30 cellular contexts compared by ENCODE assay signal in genomic region chr17:57705921-57706695, GRCh38. TPM values are rescaled to one million over a fixed set of nuclear protein-coding genes. Genes with fewer than 3 reads are reported as not detected.
DNase-seq lines count a peak whose midpoint lies in the region; ATAC-seq and TF ChIP-seq lines count a peak whose summit lies in the region.
"Had no signal": no experiment of that assay in that cellular context is flagged by ENCODE, and none has a peak within 500 bp of the region (broad histone marks: within the 10 kb centered on the region; RNA-seq: fewer than 3 reads in every experiment).

No MANE protein-coding gene starts in this region.

- TF ChIP-seq POLR2A in spleen (IDR thresholded peaks at IDR 0.05) = no peak

- H3K27me3 Mint-ChIP-seq in activated naive CD8-positive, alpha-beta T cell treated with anti-CD3 and anti-CD28 coated beads, Interleukin-2, amount 50 U/mL, for 24 hours = no peaks in the 10 kb centered on the region
- no peaks in the 10 kb centered on the region for H3K27me3 Mint-ChIP-seq in activated naive CD8-positive, alpha-beta T cell treated with anti-CD3 and anti-CD28 coated beads for 36 hours
- H3K27me3 Mint-ChIP-seq in nephron progenitor cell (ENCODE audit: low read depth, poor library complexity) (peaks cover 2% of the 10 kb centered on the region), type B pancreatic cell (peaks cover 6% of the 10 kb centered on the region)

- H3K9me3 ChIP-seq in spleen = peaks cover 0 to 9% (median 5%) of the 10 kb centered on the region in 8 donors
- H3K9me3 ChIP-seq: BE2C, lower lobe of right lung, neutrophil, psoas muscle, SJSA1, upper lobe of left lung had no signal

- peak; percentile 49 for ATAC-seq in activated naive CD8-positive, alpha-beta T cell treated with anti-CD3 and anti-CD28 coated beads, Interleukin-2, amount 50 U/mL, for 24 hours
- ATAC-seq: lower lobe of right lung, psoas muscle had no signal

- H3K4me3 Mint-ChIP-seq in activated naive CD8-positive, alpha-beta T cell treated with anti-CD3 and anti-CD28 coated beads, Interleukin-2, amount 50 U/mL, for 24 hours = no peak overlapping the region
- H3K4me3 Mint-ChIP-seq in activated naive CD8-positive, alpha-beta T cell treated with anti-CD3 and anti-CD28 coated beads for 36 hours = no peak overlapping the region
- peak overlapping the region; percentile 23 for H3K4me3 Mint-ChIP-seq in nephron progenitor cell
- no peak overlapping the region for H3K4me3 Mint-ChIP-seq in type B pancreatic cell

- no peaks in the 10 kb centered on the region for H3K27me3 ChIP-seq in spleen (replicated peaks in 1 of 7)
- H3K27me3 ChIP-seq: BE2C, upper lobe of left lung had no signal

- H3K36me3 ChIP-seq in spleen = no peaks in the 10 kb centered on the region
- H3K36me3 ChIP-seq: BE2C, lower lobe of right lung, neutrophil, SJSA1, upper lobe of left lung had no signal

- H3K27ac Mint-ChIP-seq in activated naive CD8-positive, alpha-beta T cell treated with anti-CD3 and anti-CD28 coated beads, Interleukin-2, amount 50 U/mL, for 24 hours = no peak overlapping the region
- no peak overlapping the region for H3K27ac Mint-ChIP-seq in activated naive CD8-positive, alpha-beta T cell treated with anti-CD3 and anti-CD28 coated beads for 36 hours
- H3K27ac Mint-ChIP-seq in nephron progenitor cell (peak overlapping the region; percentile 40), type B pancreatic cell (peak overlapping the region; percentile 5)

- peaks cover 8% of the 10 kb centered on the region for H3K9me3 Mint-ChIP-seq in activated naive CD8-positive, alpha-beta T cell treated with anti-CD3 and anti-CD28 coated beads, Interleukin-2, amount 50 U/mL, for 24 hours
- no peaks in the 10 kb centered on the region for H3K9me3 Mint-ChIP-seq in activated naive CD8-positive, alpha-beta T cell treated with anti-CD3 and anti-CD28 coated beads for 36 hours
- H3K9me3 Mint-ChIP-seq in nephron progenitor cell (peaks cover 5% of the 10 kb centered on the region), type B pancreatic cell (no peaks in the 10 kb centered on the region)

- H3K4me1 ChIP-seq in spleen = peaks cover 0 to 16% (median 9%) of the 10 kb centered on the region in 6 donors
- H3K4me1 ChIP-seq: lower lobe of right lung, SJSA1, upper lobe of left lung had no signal

- 69 to 76% (median 75%) methylated on average over 12 of the region's 12 CpGs for WGBS in spleen, 5 donors

- H3K36me3 Mint-ChIP-seq in activated naive CD8-positive, alpha-beta T cell treated with anti-CD3 and anti-CD28 coated beads, Interleukin-2, amount 50 U/mL, for 24 hours (ENCODE audit: low read depth) = no peaks in the 10 kb centered on the region
- H3K36me3 Mint-ChIP-seq in activated naive CD8-positive, alpha-beta T cell treated with anti-CD3 and anti-CD28 coated beads for 36 hours = no peaks in the 10 kb centered on the region
- H3K36me3 Mint-ChIP-seq in nephron progenitor cell (ENCODE audit: low read depth) (peaks cover 4% of the 10 kb centered on the region), type B pancreatic cell (no peaks in the 10 kb centered on the region)

- TF ChIP-seq CTCF in epithelial cell of esophagus (IDR thresholded peaks at IDR 0.05; ENCODE audit: insufficient read depth, low read depth, low read length, missing control alignments) (no peak), nephron progenitor cell (IDR thresholded peaks at IDR 0.05) (no peak), type B pancreatic cell (conservative IDR thresholded peaks at IDR 0.05) (no peak), spleen (IDR thresholded peaks at IDR 0.05 in 8 of 11, conservative IDR thresholded peaks at IDR 0.05 in 3 of 11) (no peak)

- intact Hi-C loops in spleen (cut with DNase I; ENCODE audit: low total_unique reads) = no loop called here

- DNase-seq in activated naive CD8-positive, alpha-beta T cell treated with anti-CD3 and anti-CD28 coated beads, Interleukin-2, amount 50 U/mL, for 24 hours = no peak
- DNase-seq in activated naive CD8-positive, alpha-beta T cell treated with anti-CD3 and anti-CD28 coated beads for 36 hours = no peak
- DNase-seq in epithelial cell of esophagus (ENCODE audit: low read depth) (peak; percentile 57), nephron progenitor cell (no peak), type B pancreatic cell (ENCODE audit: extremely low spot score, unreplicated experiment) (no peak), spleen (no peak), NCI-H1092 treated with DMSO at 0.1 percent for 48 hours (lab: John Stamatoyannopoulos, UW) (no peak)
- no peak for DNase-seq in central memory CD4-positive, alpha-beta T cell
- DNase-seq: ACHN; activated CD4-positive, alpha-beta T cell treated with anti-CD3 and anti-CD28 coated beads, Interleukin-2, amount 50 U/mL, for 48 hours; activated T-cell treated with anti-CD3 and anti-CD28 coated beads for 4 hours; amniotic stem cell; BE2C; IMR-90; kidney glomerular epithelial cell; lower lobe of right lung; NCI-H1092; NCI-H187 treated with DMSO at 0.1 percent for 48 hours; NCI-H345; NCI-H748 treated with DMSO at 0.1 percent for 48 hours; psoas muscle; RPMI8226; T-helper 1 cell had no signal

- peaks cover 13% of the 10 kb centered on the region for H3K4me1 Mint-ChIP-seq in activated naive CD8-positive, alpha-beta T cell treated with anti-CD3 and anti-CD28 coated beads, Interleukin-2, amount 50 U/mL, for 24 hours
- peaks cover 10% of the 10 kb centered on the region for H3K4me1 Mint-ChIP-seq in activated naive CD8-positive, alpha-beta T cell treated with anti-CD3 and anti-CD28 coated beads for 36 hours
- peaks cover 56% of the 10 kb centered on the region for H3K4me1 Mint-ChIP-seq in nephron progenitor cell
- H3K4me1 Mint-ChIP-seq in type B pancreatic cell (ENCODE audit: unreplicated experiment) = peaks cover 26% of the 10 kb centered on the region

- H3K27ac ChIP-seq in spleen = no peak overlapping the region
- H3K27ac ChIP-seq: epithelial cell of prostate, lower lobe of right lung, neutrophil, psoas muscle, SJSA1, upper lobe of left lung had no signal

- H3K4me3 ChIP-seq in epithelial cell of esophagus (ENCODE audit: low read length) (no peak overlapping the region), spleen (no peak overlapping the region)
- H3K4me3 ChIP-seq: lower lobe of right lung, psoas muscle, SJSA1, skin epidermis, upper lobe of left lung had no signal

RNA-seq across cellular contexts. Expression of gene CCDC182, which starts 39.0 kb away (rescaled TPM):
- not detected for total RNA-seq in activated naive CD8-positive, alpha-beta T cell treated with anti-CD3 and anti-CD28 coated beads for 36 hours
- total RNA-seq in type B pancreatic cell (ENCODE audit: low replicate concordance) = not detected in 2 replicates
- total RNA-seq in spleen = not detected
- polyA plus RNA-seq in spleen = not detected
- total RNA-seq: G401, IMR-90, lower lobe of right lung, psoas muscle, SJSA1, subcutaneous adipose tissue, upper lobe of left lung had no signal
- polyA plus RNA-seq: IMR-90, psoas muscle had no signal

Comparison
In these comparisons a context has a peak if more than half of its experiments do, and no peak if none do; other contexts are left out.
1. H3K27ac Mint-ChIP-seq: peak in nephron progenitor cell (single experiment) and type B pancreatic cell (single experiment); none in activated naive CD8-positive, alpha-beta T cell treated with anti-CD3 and anti-CD28 coated beads, Interleukin-2, amount 50 U/mL, for 24 hours (single experiment) and activated naive CD8-positive, alpha-beta T cell treated with anti-CD3 and anti-CD28 coated beads for 36 hours (single experiment).